27 cellular contexts compared by ENCODE assay signal in the genomic region with DNA sequence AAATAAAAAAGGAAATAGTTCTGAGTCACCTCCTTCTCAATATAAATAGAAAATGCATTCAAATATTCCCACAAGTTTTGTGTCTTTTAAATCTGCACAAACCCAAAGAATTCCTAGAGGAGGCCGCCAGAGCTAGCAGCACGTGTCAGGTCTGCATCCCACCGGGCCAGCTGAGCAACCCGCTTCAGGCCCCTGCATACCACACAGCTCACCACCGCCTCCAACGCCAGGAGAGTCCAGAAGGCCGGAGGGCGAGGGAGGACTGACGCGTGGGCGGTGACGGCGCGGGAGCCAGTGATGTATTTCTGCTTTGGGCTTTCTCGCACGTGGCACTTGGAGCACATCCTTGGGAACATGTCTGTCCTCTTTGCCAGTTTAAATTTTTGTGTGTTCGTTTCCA.
DNase-seq lines count a peak whose midpoint lies in the region; ATAC-seq and TF ChIP-seq lines count a peak whose summit lies in the region.
"Had no signal": no experiment of that assay in that cellular context is flagged by ENCODE, and none has a peak within 500 bp of the region (broad histone marks: within the 10 kb centered on the region; RNA-seq: fewer than 3 reads in every experiment).

No MANE protein-coding gene starts in this region.

- H3K36me3 ChIP-seq in osteoblast (ENCODE audit: insufficient read depth, low read length) (no peaks in the 10 kb centered on the region), adrenal gland (replicated peaks in 1 of 2) (no peaks in the 10 kb centered on the region)
- H3K36me3 ChIP-seq: neutrophil had no signal

- intact Hi-C loops in adrenal gland (cut with DNase I), result no loop called here

- H3K4me3 Mint-ChIP-seq in T-helper 2 cell treated with Interferon-gamma antibody and Interleukin-4, amounts not matched to agents 5 μg/mL and 100 μg/mL, for 36 hours, result no peak overlapping the region
- H3K4me3 Mint-ChIP-seq: B cell, brain had no signal

- H3K9me3 ChIP-seq in osteoblast (ENCODE audit: low read depth, low read length) (no peaks in the 10 kb centered on the region), adrenal gland (replicated peaks in 1 of 3) (no peaks in the 10 kb centered on the region)
- H3K9me3 ChIP-seq: Caco-2, neutrophil had no signal

- peaks cover 53% of the 10 kb centered on the region for H3K79me2 ChIP-seq in osteoblast (ENCODE audit: insufficient read depth, low read length)

- H3K4me1 ChIP-seq in osteoblast (ENCODE audit: insufficient read depth, low read length) (peaks cover 51% of the 10 kb centered on the region), adrenal gland (replicated peaks in 1 of 2) (peaks cover 0 to 3% of the 10 kb centered on the region in 2 donors)
- H3K4me1 ChIP-seq: Caco-2 had no signal

- no peaks in the 10 kb centered on the region for H4K20me1 ChIP-seq in osteoblast (ENCODE audit: insufficient read depth, low read length)

- H3K27me3 ChIP-seq in osteoblast (ENCODE audit: insufficient read depth, low read length), result no peaks in the 10 kb centered on the region
- no peaks in the 10 kb centered on the region for H3K27me3 ChIP-seq in adrenal gland
- H3K27me3 ChIP-seq: neutrophil had no signal

- H3K4me3 ChIP-seq in osteoblast (ENCODE audit: insufficient read depth, low read length) (no peak overlapping the region), adrenal gland (no peak overlapping the region)
- H3K4me3 ChIP-seq: coronary artery, GM12878 had no signal

- no peak overlapping the region for H3K27ac Mint-ChIP-seq in T-helper 2 cell treated with Interferon-gamma antibody and Interleukin-4, amounts not matched to agents 5 μg/mL and 100 μg/mL, for 36 hours
- H3K27ac Mint-ChIP-seq: activated naive CD4-positive, alpha-beta T cell treated with anti-CD3 and anti-CD28 coated beads, Interleukin-2, amount 50 U/mL, for 72 hours; B cell had no signal

- peaks cover 2% of the 10 kb centered on the region for H3K4me1 Mint-ChIP-seq in T-helper 2 cell treated with Interferon-gamma antibody and Interleukin-4, amounts not matched to agents 5 μg/mL and 100 μg/mL, for 36 hours (ENCODE audit: low read depth)
- H3K4me1 Mint-ChIP-seq: B cell had no signal

- H3K4me2 ChIP-seq in osteoblast (ENCODE audit: insufficient read depth, low read length), result peak overlapping the region; percentile 24

- peak; percentile 48 for DNase-seq in EH (ENCODE audit: low read depth)
- peak; percentile 54 for DNase-seq in dedifferentiated amniotic fluid mesenchymal stem cell (ENCODE audit: extremely low spot score)
- DNase-seq in osteoblast (ENCODE audit: insufficient read length, low spot score, missing footprints), result no peak
- DNase-seq in adrenal gland, result no peak
- DNase-seq in T-helper 2 cell treated with Interferon-gamma antibody and Interleukin-4, amounts not matched to agents 5 μg/mL and 100 μg/mL, for 36 hours (ENCODE audit: low spot score), result no peak
- DNase-seq in KBM-7, result no peak
- DNase-seq: activated CD4-positive, alpha-beta T cell treated with anti-CD3 and anti-CD28 coated beads, Interleukin-2, amount 50 U/mL, for 48 hours; activated CD4-positive, CD25-positive, alpha-beta regulatory T cell; activated CD8-positive, alpha-beta memory T cell treated with anti-CD3 and anti-CD28 coated beads, Interleukin-2, amount 50 U/mL, for 4 hours; Caco-2; DMS79; NCI-H1092 treated with DMSO at 0.1 percent for 48 hours; NCI-H1930; NCI-H2227 treated with DMSO at 0.1 percent for 48 hours; NCI-H774; small intestine; stimulated activated CD4-positive, alpha-beta T cell treated with anti-CD3 and anti-CD28 coated beads, Interleukin-2, amount 100 ng/mL, for 24 hours; T-helper 9 cell had no signal

- H3K27ac ChIP-seq in VCaP (peak overlapping the region; percentile 59; the same call in 1 of the 2 replicates), osteoblast (ENCODE audit: low read depth, low read length) (peak overlapping the region; percentile 94), adrenal gland (no peak overlapping the region)
- H3K27ac ChIP-seq: coronary artery, neutrophil had no signal

- no peaks in the 10 kb centered on the region for H3K36me3 Mint-ChIP-seq in T-helper 2 cell treated with Interferon-gamma antibody and Interleukin-4, amounts not matched to agents 5 μg/mL and 100 μg/mL, for 36 hours (ENCODE audit: low read depth)
- H3K36me3 Mint-ChIP-seq: activated naive CD4-positive, alpha-beta T cell treated with anti-CD3 and anti-CD28 coated beads, Interleukin-2, amount 50 U/mL, for 72 hours; brain had no signal

- TF ChIP-seq POLR2A in adrenal gland (IDR thresholded peaks at IDR 0.05), result no peak

- no peak overlapping the region for H2AFZ ChIP-seq in osteoblast (ENCODE audit: low read length)

- H3K27me3 Mint-ChIP-seq in T-helper 2 cell treated with Interferon-gamma antibody and Interleukin-4, amounts not matched to agents 5 μg/mL and 100 μg/mL, for 36 hours (ENCODE audit: low read depth), result peaks cover 5% of the 10 kb centered on the region
- H3K27me3 Mint-ChIP-seq: brain had no signal

- 76 to 94% (median 84%) methylated on average over 8 to 17 of the region's 17 CpGs for WGBS in adrenal gland, 4 donors

- TF ChIP-seq CTCF in VCaP (conservative IDR thresholded peaks at IDR 0.05) (no peak), osteoblast (IDR thresholded peaks at IDR 0.05; ENCODE audit: extremely low read depth, low read depth, low read length) (no peak), adrenal gland (IDR thresholded peaks at IDR 0.05) (no peak)

- ATAC-seq in HG03457 (IDR thresholded peaks at IDR 0.05; ENCODE audit: unreplicated experiment), result no peak
- ATAC-seq: GM12878, Right ventricle myocardium inferior had no signal

- no peaks in the 10 kb centered on the region for H3K9me3 Mint-ChIP-seq in T-helper 2 cell treated with Interferon-gamma antibody and Interleukin-4, amounts not matched to agents 5 μg/mL and 100 μg/mL, for 36 hours
- H3K9me3 Mint-ChIP-seq: activated naive CD4-positive, alpha-beta T cell treated with anti-CD3 and anti-CD28 coated beads, Interleukin-2, amount 50 U/mL, for 72 hours had no signal

- in situ Hi-C loops in KBM-7 (cut with MboI; ENCODE audit: low pct_unique_long_range_greater_than_20kb, low sequenced_read_pairs), result no loop called here

Comparison
In these comparisons a context has a peak if more than half of its experiments do, and no peak if none do; other contexts are left out.
1. DNase-seq: peak in EH (single experiment) and dedifferentiated amniotic fluid mesenchymal stem cell (single experiment); none in osteoblast (single experiment), adrenal gland (0 of 7), T-helper 2 cell treated with Interferon-gamma antibody and Interleukin-4, amounts not matched to agents 5 μg/mL and 100 μg/mL, for 36 hours (single experiment) and KBM-7 (single experiment).
2. H3K27ac ChIP-seq: peak in VCaP (single experiment) and osteoblast (single experiment); none in adrenal gland (0 of 5).